ENCODE assay signal across 19 cellular contexts in the genomic region with DNA sequence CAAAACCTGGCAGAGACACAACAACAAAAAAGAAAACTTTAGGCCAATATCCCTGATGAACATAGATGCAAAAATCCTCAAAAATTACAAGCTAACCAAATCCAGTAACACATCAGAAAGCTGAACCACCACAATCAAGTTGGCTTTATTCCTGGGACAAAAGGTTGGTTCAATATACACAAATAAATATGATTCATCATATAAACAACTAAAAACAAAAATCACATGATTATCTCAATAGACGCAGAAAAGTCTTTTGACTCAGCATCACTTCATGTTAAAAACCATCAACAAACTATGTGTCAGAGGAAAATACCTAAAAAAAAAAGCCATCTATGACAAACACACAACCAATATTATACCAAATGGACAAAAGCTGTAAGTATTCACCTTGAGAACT.
"Had no signal": no experiment of that assay in that cellular context is flagged by ENCODE, and none has a peak within 500 bp of the region (broad histone marks: within the 10 kb centered on the region; RNA-seq: fewer than 3 reads in every experiment).

No MANE protein-coding gene starts in this region.

- H3K4me3 Mint-ChIP-seq: activated CD4-positive, alpha-beta T cell treated with anti-CD3 and anti-CD28 coated beads, Interleukin-2, amount 10 ng/mL, durations not matched to agents 7 days and 5 days; activated naive CD8-positive, alpha-beta T cell; activated T-cell treated with anti-CD3 and anti-CD28 coated beads, Interleukin-2, amount 50 U/mL, for 72 hours; neural progenitor cell; stimulated activated effector memory CD8-positive, alpha-beta T cell treated with anti-CD3 and anti-CD28 coated beads, Interleukin-12 subunit alpha, Interleukin-12 subunit beta, amount 100 ng/mL, for 72 hours had no signal

- H3K36me3 Mint-ChIP-seq: activated naive CD8-positive, alpha-beta T cell; stimulated activated effector memory CD8-positive, alpha-beta T cell treated with anti-CD3 and anti-CD28 coated beads, Interleukin-12 subunit alpha, Interleukin-12 subunit beta, amount 100 ng/mL, for 72 hours had no signal

- H3K27me3 ChIP-seq: brain microvascular endothelial cell, neural progenitor cell, ovary, spleen had no signal

- H3K4me3 ChIP-seq: lower lobe of right lung, neural progenitor cell, ovary, spleen had no signal

- H3K27ac ChIP-seq: brain microvascular endothelial cell, lower lobe of right lung, neural progenitor cell, ovary, spleen had no signal

- H3K4me1 Mint-ChIP-seq: activated CD4-positive, alpha-beta T cell treated with anti-CD3 and anti-CD28 coated beads, Interleukin-2, amount 10 ng/mL, durations not matched to agents 7 days and 5 days; neural progenitor cell; stimulated activated effector memory CD8-positive, alpha-beta T cell treated with anti-CD3 and anti-CD28 coated beads, Interleukin-12 subunit alpha, Interleukin-12 subunit beta, amount 100 ng/mL, for 72 hours had no signal

- H2AFZ ChIP-seq: neural progenitor cell had no signal

- H3K4me2 ChIP-seq: neural progenitor cell had no signal

- ATAC-seq: activated T-cell treated with anti-CD3 and anti-CD28 coated beads, Interleukin-2, amount 50 U/mL, for 72 hours; left colon; lower lobe of right lung; sciatic nerve; stimulated activated effector memory CD8-positive, alpha-beta T cell treated with anti-CD3 and anti-CD28 coated beads, Interleukin-12 subunit alpha, Interleukin-12 subunit beta, amount 100 ng/mL, for 72 hours had no signal

- H3K4me1 ChIP-seq: lower lobe of right lung, neural progenitor cell, spleen had no signal

- H3K9me3 ChIP-seq: lower lobe of right lung, ovary had no signal

- H3K27ac Mint-ChIP-seq: activated CD4-positive, alpha-beta T cell treated with anti-CD3 and anti-CD28 coated beads, Interleukin-2, amount 10 ng/mL, durations not matched to agents 7 days and 5 days; activated naive CD8-positive, alpha-beta T cell; activated T-cell treated with anti-CD3 and anti-CD28 coated beads, Interleukin-2, amount 50 U/mL, for 72 hours; neural progenitor cell; stimulated activated effector memory CD8-positive, alpha-beta T cell treated with anti-CD3 and anti-CD28 coated beads, Interleukin-12 subunit alpha, Interleukin-12 subunit beta, amount 100 ng/mL, for 72 hours had no signal

- H3K9ac ChIP-seq: neural progenitor cell had no signal

- H3K36me3 ChIP-seq: brain microvascular endothelial cell, lower lobe of right lung, neural progenitor cell, ovary, spleen had no signal

- H3K27me3 Mint-ChIP-seq: activated CD4-positive, alpha-beta T cell treated with anti-CD3 and anti-CD28 coated beads, Interleukin-2, amount 10 ng/mL, durations not matched to agents 7 days and 5 days; activated naive CD8-positive, alpha-beta T cell had no signal

- DNase-seq: activated CD4-positive, alpha-beta T cell treated with anti-CD3 and anti-CD28 coated beads, Interleukin-2, amount 10 ng/mL, durations not matched to agents 7 days and 5 days; activated CD4-positive, CD25-positive, alpha-beta regulatory T cell; activated CD8-positive, alpha-beta memory T cell treated with anti-CD3 and anti-CD28 coated beads, Interleukin-2, amount 50 U/mL, for 48 hours; activated gamma-delta T cell; activated T-cell treated with anti-CD3 and anti-CD28 coated beads, Interleukin-2, amount 50 U/mL, for 72 hours; amygdala; brain microvascular endothelial cell; cerebellar nuclear complex; left colon; lower lobe of right lung; midbrain; ovary; spleen; stimulated activated CD4-positive, alpha-beta T cell treated with anti-CD3 and anti-CD28 coated beads, Interleukin-1b, Interleukin-23, amount 100 ng/mL, for 48 hours; T-helper 2 cell had no signal
